ENCODE assay signal across 1 cellular context in the genomic region with DNA sequence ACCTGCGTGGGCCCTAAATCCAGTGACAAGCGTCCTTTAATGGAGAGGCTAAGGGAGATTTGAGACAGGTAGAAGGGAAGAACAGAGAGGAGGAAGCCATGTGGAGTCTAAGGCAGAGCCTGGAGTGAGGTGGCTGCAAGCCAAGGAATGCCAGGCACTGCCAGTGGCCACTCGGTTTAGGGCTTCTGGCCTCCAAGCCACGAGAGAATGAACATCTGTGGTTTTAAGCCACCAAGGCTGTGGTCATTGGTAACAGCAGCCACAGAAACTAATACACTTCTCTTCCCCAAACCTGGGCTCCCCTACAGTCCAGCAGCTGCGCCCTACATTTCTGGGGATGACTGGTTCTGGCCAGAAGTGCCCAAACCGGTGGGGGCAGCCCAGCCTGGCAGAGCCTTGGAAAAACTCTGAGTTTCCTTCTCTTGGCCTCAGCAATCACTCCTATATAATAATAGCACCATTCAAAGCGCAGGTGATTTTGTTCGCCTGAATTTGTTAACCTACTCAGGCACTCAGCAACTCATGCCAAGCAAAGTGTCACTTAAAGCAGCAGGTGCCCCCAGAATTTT.
TF ChIP-seq lines count a peak whose summit lies in the region.

No MANE protein-coding gene starts in this region.

TF ChIP-seq in K562, 482 proteins besides CTCF, POLR2A, EP300 and RAD21:
- TF ChIP-seq CBFB (CRISPR knock-in tag; IDR thresholded peaks at IDR 0.05) = no peak
- TF ChIP-seq NFIC (IDR thresholded peaks at IDR 0.05) = peak; percentile 6; the same call in 1 of the 2 replicates
